10 cellular contexts compared by ENCODE assay signal in the genomic region with DNA sequence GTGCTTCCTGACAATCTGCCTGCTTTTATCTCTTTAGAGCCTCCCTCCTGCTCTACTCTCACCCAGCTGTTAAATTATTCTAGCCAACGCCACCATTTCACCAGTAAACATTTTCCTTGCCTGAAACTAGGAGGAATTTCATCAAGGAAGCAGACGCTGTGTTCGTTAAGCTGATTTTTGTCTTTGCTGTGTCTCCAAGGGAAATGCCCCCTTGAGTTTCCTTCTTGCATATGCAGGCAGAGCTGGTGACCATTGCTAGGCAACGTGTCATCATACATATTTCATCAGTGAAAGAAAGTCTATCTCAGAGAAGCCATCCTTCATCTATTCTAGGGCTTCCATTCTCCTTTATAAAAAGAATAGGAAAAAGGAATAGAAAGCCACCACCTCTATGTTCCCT.
DNase-seq lines count a peak whose midpoint lies in the region; ATAC-seq and TF ChIP-seq lines count a peak whose summit lies in the region.
"Had no signal": no experiment of that assay in that cellular context is flagged by ENCODE, and none has a peak within 500 bp of the region (broad histone marks: within the 10 kb centered on the region; RNA-seq: fewer than 3 reads in every experiment).

No MANE protein-coding gene starts in this region.

- H3K27me3 ChIP-seq in neural cell (ENCODE audit: insufficient read depth, low read depth, low read length): no peaks in the 10 kb centered on the region
- H3K27me3 ChIP-seq: uterus had no signal

- H3K4me2 ChIP-seq in neural cell (ENCODE audit: low read length): peak overlapping the region; percentile 23

- H3K27ac ChIP-seq in neural cell (ENCODE audit: low read length): peak overlapping the region; percentile 86
- H3K27ac ChIP-seq: uterus had no signal

- H3K9ac ChIP-seq in neural cell (ENCODE audit: low read length): peak overlapping the region; percentile 60

- no peaks in the 10 kb centered on the region for H3K9me2 ChIP-seq in neural cell (ENCODE audit: insufficient read depth, low read length)

- H3K79me2 ChIP-seq in neural cell (replicated peaks; ENCODE audit: insufficient read depth, low read length): no peaks in the 10 kb centered on the region

- H2AFZ ChIP-seq in neural cell (ENCODE audit: low read depth, low read length): peak overlapping the region; percentile 31

- no peaks in the 10 kb centered on the region for H4K20me1 ChIP-seq in neural cell (ENCODE audit: insufficient read depth)

- peak; percentile 73 for TF ChIP-seq RAD21 in neural cell (conservative IDR thresholded peaks at IDR 0.05)

- no peaks in the 10 kb centered on the region for H3K36me3 ChIP-seq in neural cell (ENCODE audit: insufficient read depth, low read length)
- H3K36me3 ChIP-seq: uterus had no signal

- ATAC-seq in GM18907 (IDR thresholded peaks at IDR 0.05; ENCODE audit: unreplicated experiment) (no peak), GM18861 (IDR thresholded peaks at IDR 0.05; ENCODE audit: unreplicated experiment) (no peak), GM18870 (IDR thresholded peaks at IDR 0.05; ENCODE audit: unreplicated experiment) (no peak)

- peak; percentile 54 for DNase-seq in NCI-H2227 (lab: John Stamatoyannopoulos, UW; ENCODE audit: unreplicated experiment)
- DNase-seq in NCI-H2227 treated with DMSO at 0.1 percent for 48 hours (lab: John Stamatoyannopoulos, UW): no peak
- DNase-seq in LNCaP clone FGC (ENCODE audit: low read depth): no peak
- DNase-seq in astrocyte of the spinal cord (ENCODE audit: low read depth, low spot score): no peak
- DNase-seq: activated CD4-positive, alpha-beta T cell treated with anti-CD3 and anti-CD28 coated beads for 48 hours; uterus had no signal

- TF ChIP-seq EP300 in neural cell (conservative IDR thresholded peaks at IDR 0.05; ENCODE audit: poor library complexity, severe bottlenecking): peak; percentile 50

- TF ChIP-seq CTCF in LNCaP clone FGC (IDR thresholded peaks at IDR 0.05; ENCODE audit: control insufficient read depth, extremely low read depth, insufficient read depth) (peak; percentile 26; the same call in 1 of the 2 replicates), astrocyte of the spinal cord (IDR thresholded peaks at IDR 0.05; ENCODE audit: low read depth, low read length) (peak; percentile 9), neural cell (IDR thresholded peaks at IDR 0.05; ENCODE audit: poor library complexity, severe bottlenecking) (peak; percentile 89)

- H3K9me3 ChIP-seq in neural cell (ENCODE audit: low read length): no peaks in the 10 kb centered on the region
- H3K9me3 ChIP-seq: uterus had no signal

- H3K4me3 ChIP-seq in LNCaP clone FGC (ENCODE audit: low read depth, low read length) (no peak overlapping the region), astrocyte of the spinal cord (ENCODE audit: low read depth, low read length) (no peak overlapping the region), neural cell (ENCODE audit: low read length) (peak overlapping the region; percentile 27)
- H3K4me3 ChIP-seq: uterus had no signal

- in situ Hi-C loops in astrocyte of the spinal cord (cut with HindIII; ENCODE audit: low sequenced_read_pairs): no loop called here

- no peaks in the 10 kb centered on the region for H3F3A ChIP-seq in neural cell (ENCODE audit: insufficient read depth, low read length, poor library complexity, severe bottlenecking)

TF ChIP-seq in neural cell, 6 proteins besides CTCF, POLR2A, EP300 and RAD21:
- TF ChIP-seq POLR2AphosphoS5 (IDR thresholded peaks at IDR 0.05) (peak; percentile 67), MXI1 (conservative IDR thresholded peaks at IDR 0.05; ENCODE audit: poor library complexity, severe bottlenecking) (no peak), EZH2 (IDR thresholded peaks at IDR 0.05; ENCODE audit: borderline replicate concordance, insufficient read depth, low read length, poor library complexity, severe bottlenecking) (no peak), SMC3 (conservative IDR thresholded peaks at IDR 0.05; ENCODE audit: poor library complexity) (peak; percentile 66), TAF1 (IDR thresholded peaks at IDR 0.05; ENCODE audit: low read depth) (no peak)
- TF ChIP-seq, protein P1, sequence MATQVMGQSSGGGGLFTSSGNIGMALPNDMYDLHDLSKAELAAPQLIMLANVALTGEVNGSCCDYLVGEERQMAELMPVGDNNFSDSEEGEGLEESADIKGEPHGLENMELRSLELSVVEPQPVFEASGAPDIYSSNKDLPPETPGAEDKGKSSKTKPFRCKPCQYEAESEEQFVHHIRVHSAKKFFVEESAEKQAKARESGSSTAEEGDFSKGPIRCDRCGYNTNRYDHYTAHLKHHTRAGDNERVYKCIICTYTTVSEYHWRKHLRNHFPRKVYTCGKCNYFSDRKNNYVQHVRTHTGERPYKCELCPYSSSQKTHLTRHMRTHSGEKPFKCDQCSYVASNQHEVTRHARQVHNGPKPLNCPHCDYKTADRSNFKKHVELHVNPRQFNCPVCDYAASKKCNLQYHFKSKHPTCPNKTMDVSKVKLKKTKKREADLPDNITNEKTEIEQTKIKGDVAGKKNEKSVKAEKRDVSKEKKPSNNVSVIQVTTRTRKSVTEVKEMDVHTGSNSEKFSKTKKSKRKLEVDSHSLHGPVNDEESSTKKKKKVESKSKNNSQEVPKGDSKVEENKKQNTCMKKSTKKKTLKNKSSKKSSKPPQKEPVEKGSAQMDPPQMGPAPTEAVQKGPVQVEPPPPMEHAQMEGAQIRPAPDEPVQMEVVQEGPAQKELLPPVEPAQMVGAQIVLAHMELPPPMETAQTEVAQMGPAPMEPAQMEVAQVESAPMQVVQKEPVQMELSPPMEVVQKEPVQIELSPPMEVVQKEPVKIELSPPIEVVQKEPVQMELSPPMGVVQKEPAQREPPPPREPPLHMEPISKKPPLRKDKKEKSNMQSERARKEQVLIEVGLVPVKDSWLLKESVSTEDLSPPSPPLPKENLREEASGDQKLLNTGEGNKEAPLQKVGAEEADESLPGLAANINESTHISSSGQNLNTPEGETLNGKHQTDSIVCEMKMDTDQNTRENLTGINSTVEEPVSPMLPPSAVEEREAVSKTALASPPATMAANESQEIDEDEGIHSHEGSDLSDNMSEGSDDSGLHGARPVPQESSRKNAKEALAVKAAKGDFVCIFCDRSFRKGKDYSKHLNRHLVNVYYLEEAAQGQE (IDR thresholded peaks at IDR 0.05; ENCODE audit: borderline replicate concordance): no peak

Comparison
In these comparisons a context has a peak if more than half of its experiments do, and no peak if none do; other contexts are left out.
1. CTCF ChIP-seq: peak in every context shown above with its lines; median percentile 89 in neural cell; 26 in LNCaP clone FGC; 9 in astrocyte of the spinal cord.